In genomic region chr6:21003780-21004541, GRCh38 we compare ENCODE assay signal across 1 cellular context.
TF ChIP-seq lines count a peak whose summit lies in the region.

No MANE protein-coding gene starts in this region.

TF ChIP-seq in HepG2, 621 proteins besides CTCF, POLR2A, EP300 and RAD21 (continued from another document and continues in another):
- TF ChIP-seq DMTF1 (CRISPR knock-in tag; IDR thresholded peaks at IDR 0.05) (no peak), FOXO1 (CRISPR knock-in tag; IDR thresholded peaks at IDR 0.05) (peak; percentile 69; the same call in 1 of the 2 replicates), ZNF674 (CRISPR knock-in tag; IDR thresholded peaks at IDR 0.05; ENCODE audit: low read depth) (no peak), ZBTB1 (CRISPR knock-in tag; IDR thresholded peaks at IDR 0.05; ENCODE audit: borderline replicate concordance) (no peak), ZNF224 (CRISPR knock-in tag; IDR thresholded peaks at IDR 0.05) (no peak), TEAD2 (CRISPR knock-in tag; IDR thresholded peaks at IDR 0.05) (no peak), MYC (CRISPR knock-in tag; IDR thresholded peaks at IDR 0.05; ENCODE audit: borderline replicate concordance) (no peak), ZSCAN29 (CRISPR knock-in tag; conservative IDR thresholded peaks at IDR 0.05) (no peak), HMGXB3 (CRISPR knock-in tag; IDR thresholded peaks at IDR 0.05; ENCODE audit: borderline replicate concordance) (0 out of 2 replicates have a peak, but pooled peaks have one; percentile 37), KAT2B (IDR thresholded peaks at IDR 0.05; ENCODE audit: borderline replicate concordance, low read depth, low read length) (no peak), ZNF264 (CRISPR knock-in tag; IDR thresholded peaks at IDR 0.05) (no peak), DPF2 (CRISPR knock-in tag; IDR thresholded peaks at IDR 0.05; ENCODE audit: borderline replicate concordance, low read depth) (peak; percentile 94), SIX1 (CRISPR knock-in tag; IDR thresholded peaks at IDR 0.05; ENCODE audit: borderline replicate concordance) (peak; percentile 94), MIER3 (CRISPR knock-in tag; IDR thresholded peaks at IDR 0.05; ENCODE audit: borderline replicate concordance) (peak; percentile 79; the same call in 1 of the 2 replicates), CBFB (CRISPR knock-in tag; IDR thresholded peaks at IDR 0.05) (no peak), ZNF280D (CRISPR knock-in tag; IDR thresholded peaks at IDR 0.05) (peak; percentile 52; the same call in 1 of the 2 replicates)
- TF ChIP-seq, protein P1, sequence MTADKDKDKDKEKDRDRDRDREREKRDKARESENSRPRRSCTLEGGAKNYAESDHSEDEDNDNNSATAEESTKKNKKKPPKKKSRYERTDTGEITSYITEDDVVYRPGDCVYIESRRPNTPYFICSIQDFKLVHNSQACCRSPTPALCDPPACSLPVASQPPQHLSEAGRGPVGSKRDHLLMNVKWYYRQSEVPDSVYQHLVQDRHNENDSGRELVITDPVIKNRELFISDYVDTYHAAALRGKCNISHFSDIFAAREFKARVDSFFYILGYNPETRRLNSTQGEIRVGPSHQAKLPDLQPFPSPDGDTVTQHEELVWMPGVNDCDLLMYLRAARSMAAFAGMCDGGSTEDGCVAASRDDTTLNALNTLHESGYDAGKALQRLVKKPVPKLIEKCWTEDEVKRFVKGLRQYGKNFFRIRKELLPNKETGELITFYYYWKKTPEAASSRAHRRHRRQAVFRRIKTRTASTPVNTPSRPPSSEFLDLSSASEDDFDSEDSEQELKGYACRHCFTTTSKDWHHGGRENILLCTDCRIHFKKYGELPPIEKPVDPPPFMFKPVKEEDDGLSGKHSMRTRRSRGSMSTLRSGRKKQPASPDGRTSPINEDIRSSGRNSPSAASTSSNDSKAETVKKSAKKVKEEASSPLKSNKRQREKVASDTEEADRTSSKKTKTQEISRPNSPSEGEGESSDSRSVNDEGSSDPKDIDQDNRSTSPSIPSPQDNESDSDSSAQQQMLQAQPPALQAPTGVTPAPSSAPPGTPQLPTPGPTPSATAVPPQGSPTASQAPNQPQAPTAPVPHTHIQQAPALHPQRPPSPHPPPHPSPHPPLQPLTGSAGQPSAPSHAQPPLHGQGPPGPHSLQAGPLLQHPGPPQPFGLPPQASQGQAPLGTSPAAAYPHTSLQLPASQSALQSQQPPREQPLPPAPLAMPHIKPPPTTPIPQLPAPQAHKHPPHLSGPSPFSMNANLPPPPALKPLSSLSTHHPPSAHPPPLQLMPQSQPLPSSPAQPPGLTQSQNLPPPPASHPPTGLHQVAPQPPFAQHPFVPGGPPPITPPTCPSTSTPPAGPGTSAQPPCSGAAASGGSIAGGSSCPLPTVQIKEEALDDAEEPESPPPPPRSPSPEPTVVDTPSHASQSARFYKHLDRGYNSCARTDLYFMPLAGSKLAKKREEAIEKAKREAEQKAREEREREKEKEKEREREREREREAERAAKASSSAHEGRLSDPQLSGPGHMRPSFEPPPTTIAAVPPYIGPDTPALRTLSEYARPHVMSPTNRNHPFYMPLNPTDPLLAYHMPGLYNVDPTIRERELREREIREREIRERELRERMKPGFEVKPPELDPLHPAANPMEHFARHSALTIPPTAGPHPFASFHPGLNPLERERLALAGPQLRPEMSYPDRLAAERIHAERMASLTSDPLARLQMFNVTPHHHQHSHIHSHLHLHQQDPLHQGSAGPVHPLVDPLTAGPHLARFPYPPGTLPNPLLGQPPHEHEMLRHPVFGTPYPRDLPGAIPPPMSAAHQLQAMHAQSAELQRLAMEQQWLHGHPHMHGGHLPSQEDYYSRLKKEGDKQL (CRISPR knock-in tag; IDR thresholded peaks at IDR 0.05; ENCODE audit: low read depth) = peak; percentile 89
- TF ChIP-seq, protein P2, sequence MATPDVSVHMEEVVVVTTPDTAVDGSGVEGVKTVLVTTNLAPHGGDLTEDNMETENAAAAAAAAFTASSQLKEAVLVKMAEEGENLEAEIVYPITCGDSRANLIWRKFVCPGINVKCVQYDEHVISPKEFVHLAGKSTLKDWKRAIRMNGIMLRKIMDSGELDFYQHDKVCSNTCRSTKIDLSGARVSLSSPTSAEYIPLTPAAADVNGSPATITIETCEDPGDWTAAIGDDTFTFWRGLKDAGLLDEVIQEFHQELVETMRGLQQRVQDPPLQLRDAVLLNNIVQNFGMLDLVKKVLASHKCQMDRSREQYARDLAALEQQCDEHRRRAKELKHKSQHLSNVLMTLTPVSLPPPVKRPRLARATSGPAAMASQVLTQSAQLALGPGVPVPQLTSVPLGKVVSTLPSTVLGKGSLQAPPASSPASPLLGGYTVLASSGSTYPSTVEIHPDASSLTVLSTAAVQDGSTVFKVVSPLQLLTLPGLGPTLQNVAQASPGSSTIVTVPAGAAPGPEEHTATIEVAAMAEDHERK (CRISPR knock-in tag; IDR thresholded peaks at IDR 0.05; ENCODE audit: low read depth) = no peak
- TF ChIP-seq, protein P3, sequence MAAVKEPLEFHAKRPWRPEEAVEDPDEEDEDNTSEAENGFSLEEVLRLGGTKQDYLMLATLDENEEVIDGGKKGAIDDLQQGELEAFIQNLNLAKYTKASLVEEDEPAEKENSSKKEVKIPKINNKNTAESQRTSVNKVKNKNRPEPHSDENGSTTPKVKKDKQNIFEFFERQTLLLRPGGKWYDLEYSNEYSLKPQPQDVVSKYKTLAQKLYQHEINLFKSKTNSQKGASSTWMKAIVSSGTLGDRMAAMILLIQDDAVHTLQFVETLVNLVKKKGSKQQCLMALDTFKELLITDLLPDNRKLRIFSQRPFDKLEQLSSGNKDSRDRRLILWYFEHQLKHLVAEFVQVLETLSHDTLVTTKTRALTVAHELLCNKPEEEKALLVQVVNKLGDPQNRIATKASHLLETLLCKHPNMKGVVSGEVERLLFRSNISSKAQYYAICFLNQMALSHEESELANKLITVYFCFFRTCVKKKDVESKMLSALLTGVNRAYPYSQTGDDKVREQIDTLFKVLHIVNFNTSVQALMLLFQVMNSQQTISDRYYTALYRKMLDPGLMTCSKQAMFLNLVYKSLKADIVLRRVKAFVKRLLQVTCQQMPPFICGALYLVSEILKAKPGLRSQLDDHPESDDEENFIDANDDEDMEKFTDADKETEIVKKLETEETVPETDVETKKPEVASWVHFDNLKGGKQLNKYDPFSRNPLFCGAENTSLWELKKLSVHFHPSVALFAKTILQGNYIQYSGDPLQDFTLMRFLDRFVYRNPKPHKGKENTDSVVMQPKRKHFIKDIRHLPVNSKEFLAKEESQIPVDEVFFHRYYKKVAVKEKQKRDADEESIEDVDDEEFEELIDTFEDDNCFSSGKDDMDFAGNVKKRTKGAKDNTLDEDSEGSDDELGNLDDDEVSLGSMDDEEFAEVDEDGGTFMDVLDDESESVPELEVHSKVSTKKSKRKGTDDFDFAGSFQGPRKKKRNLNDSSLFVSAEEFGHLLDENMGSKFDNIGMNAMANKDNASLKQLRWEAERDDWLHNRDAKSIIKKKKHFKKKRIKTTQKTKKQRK (IDR thresholded peaks at IDR 0.05; ENCODE audit: low read length) = no peak
- TF ChIP-seq, protein P4, sequence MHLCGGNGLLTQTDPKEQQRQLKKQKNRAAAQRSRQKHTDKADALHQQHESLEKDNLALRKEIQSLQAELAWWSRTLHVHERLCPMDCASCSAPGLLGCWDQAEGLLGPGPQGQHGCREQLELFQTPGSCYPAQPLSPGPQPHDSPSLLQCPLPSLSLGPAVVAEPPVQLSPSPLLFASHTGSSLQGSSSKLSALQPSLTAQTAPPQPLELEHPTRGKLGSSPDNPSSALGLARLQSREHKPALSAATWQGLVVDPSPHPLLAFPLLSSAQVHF (CRISPR knock-in tag; IDR thresholded peaks at IDR 0.05) = no peak
- TF ChIP-seq, protein P5, sequence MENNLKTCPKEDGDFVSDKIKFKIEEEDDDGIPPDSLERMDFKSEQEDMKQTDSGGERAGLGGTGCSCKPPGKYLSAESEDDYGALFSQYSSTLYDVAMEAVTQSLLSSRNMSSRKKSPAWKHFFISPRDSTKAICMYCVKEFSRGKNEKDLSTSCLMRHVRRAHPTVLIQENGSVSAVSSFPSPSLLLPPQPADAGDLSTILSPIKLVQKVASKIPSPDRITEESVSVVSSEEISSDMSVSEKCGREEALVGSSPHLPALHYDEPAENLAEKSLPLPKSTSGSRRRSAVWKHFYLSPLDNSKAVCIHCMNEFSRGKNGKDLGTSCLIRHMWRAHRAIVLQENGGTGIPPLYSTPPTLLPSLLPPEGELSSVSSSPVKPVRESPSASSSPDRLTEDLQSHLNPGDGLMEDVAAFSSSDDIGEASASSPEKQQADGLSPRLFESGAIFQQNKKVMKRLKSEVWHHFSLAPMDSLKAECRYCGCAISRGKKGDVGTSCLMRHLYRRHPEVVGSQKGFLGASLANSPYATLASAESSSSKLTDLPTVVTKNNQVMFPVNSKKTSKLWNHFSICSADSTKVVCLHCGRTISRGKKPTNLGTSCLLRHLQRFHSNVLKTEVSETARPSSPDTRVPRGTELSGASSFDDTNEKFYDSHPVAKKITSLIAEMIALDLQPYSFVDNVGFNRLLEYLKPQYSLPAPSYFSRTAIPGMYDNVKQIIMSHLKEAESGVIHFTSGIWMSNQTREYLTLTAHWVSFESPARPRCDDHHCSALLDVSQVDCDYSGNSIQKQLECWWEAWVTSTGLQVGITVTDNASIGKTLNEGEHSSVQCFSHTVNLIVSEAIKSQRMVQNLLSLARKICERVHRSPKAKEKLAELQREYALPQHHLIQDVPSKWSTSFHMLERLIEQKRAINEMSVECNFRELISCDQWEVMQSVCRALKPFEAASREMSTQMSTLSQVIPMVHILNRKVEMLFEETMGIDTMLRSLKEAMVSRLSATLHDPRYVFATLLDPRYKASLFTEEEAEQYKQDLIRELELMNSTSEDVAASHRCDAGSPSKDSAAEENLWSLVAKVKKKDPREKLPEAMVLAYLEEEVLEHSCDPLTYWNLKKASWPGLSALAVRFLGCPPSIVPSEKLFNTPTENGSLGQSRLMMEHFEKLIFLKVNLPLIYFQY (CRISPR knock-in tag; IDR thresholded peaks at IDR 0.05; ENCODE audit: borderline replicate concordance) = no peak
- TF ChIP-seq, protein P6, sequence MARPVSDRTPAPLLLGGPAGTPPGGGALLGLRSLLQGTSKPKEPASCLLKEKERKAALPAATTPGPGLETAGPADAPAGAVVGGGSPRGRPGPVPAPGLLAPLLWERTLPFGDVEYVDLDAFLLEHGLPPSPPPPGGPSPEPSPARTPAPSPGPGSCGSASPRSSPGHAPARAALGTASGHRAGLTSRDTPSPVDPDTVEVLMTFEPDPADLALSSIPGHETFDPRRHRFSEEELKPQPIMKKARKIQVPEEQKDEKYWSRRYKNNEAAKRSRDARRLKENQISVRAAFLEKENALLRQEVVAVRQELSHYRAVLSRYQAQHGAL (CRISPR knock-in tag; IDR thresholded peaks at IDR 0.05; ENCODE audit: not compliant biosample characterization) = no peak
